ENCODE assay signal across 1 cellular context in the genomic region with DNA sequence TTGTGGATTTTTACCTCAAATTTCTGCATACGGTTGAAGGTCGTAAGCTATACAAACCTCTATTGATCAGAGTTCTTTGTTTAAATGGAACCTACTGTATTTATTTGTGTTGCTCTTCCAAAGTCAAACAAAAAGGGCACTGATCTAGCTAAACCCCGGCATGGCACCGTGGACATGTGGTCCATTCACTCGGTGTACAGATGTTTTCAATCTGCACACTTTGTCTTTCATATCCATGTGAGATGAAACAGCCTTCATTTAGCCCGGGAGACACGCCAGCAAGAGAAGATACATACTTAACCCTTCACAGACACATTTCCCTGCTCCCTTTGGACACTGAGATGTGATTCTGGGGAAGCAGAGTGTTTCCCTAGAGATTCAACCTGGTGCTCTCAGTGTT.
A peak's percentile ranks its signal among the peaks of the same experiment; 100 is the strongest.
TF ChIP-seq lines count a peak whose summit lies in the region.

No MANE protein-coding gene starts in this region.

TF ChIP-seq in HepG2, 621 proteins besides CTCF, POLR2A, EP300 and RAD21 (continued from another document and continues in another):
- TF ChIP-seq, protein P1, sequence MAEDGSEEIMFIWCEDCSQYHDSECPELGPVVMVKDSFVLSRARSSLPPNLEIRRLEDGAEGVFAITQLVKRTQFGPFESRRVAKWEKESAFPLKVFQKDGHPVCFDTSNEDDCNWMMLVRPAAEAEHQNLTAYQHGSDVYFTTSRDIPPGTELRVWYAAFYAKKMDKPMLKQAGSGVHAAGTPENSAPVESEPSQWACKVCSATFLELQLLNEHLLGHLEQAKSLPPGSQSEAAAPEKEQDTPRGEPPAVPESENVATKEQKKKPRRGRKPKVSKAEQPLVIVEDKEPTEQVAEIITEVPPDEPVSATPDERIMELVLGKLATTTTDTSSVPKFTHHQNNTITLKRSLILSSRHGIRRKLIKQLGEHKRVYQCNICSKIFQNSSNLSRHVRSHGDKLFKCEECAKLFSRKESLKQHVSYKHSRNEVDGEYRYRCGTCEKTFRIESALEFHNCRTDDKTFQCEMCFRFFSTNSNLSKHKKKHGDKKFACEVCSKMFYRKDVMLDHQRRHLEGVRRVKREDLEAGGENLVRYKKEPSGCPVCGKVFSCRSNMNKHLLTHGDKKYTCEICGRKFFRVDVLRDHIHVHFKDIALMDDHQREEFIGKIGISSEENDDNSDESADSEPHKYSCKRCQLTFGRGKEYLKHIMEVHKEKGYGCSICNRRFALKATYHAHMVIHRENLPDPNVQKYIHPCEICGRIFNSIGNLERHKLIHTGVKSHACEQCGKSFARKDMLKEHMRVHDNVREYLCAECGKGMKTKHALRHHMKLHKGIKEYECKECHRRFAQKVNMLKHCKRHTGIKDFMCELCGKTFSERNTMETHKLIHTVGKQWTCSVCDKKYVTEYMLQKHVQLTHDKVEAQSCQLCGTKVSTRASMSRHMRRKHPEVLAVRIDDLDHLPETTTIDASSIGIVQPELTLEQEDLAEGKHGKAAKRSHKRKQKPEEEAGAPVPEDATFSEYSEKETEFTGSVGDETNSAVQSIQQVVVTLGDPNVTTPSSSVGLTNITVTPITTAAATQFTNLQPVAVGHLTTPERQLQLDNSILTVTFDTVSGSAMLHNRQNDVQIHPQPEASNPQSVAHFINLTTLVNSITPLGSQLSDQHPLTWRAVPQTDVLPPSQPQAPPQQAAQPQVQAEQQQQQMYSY (CRISPR knock-in tag; IDR thresholded peaks at IDR 0.05) = peak; percentile 49; the same call in 1 of the 2 replicates
- TF ChIP-seq SCMH1 (CRISPR knock-in tag; IDR thresholded peaks at IDR 0.05; ENCODE audit: borderline replicate concordance) (no peak), ZBTB38 (CRISPR knock-in tag; IDR thresholded peaks at IDR 0.05) (no peak), ZNF264 (CRISPR knock-in tag; IDR thresholded peaks at IDR 0.05) (0 out of 2 replicates have a peak, but pooled peaks have one; percentile 26), ISX (CRISPR knock-in tag; conservative IDR thresholded peaks at IDR 0.05) (no peak), ZNF850 (CRISPR knock-in tag; conservative IDR thresholded peaks at IDR 0.05) (no peak), ZNF644 (CRISPR knock-in tag; IDR thresholded peaks at IDR 0.05; ENCODE audit: low read depth) (peak; percentile 39; the same call in 1 of the 2 replicates), SP2 (CRISPR knock-in tag; IDR thresholded peaks at IDR 0.05) (no peak), HOXA7 (CRISPR knock-in tag; IDR thresholded peaks at IDR 0.05) (no peak), ATM (IDR thresholded peaks at IDR 0.05; ENCODE audit: borderline replicate concordance) (no peak), ZNF337 (CRISPR knock-in tag; IDR thresholded peaks at IDR 0.05; ENCODE audit: borderline replicate concordance, low read depth) (no peak), ZNF263 (CRISPR knock-in tag; IDR thresholded peaks at IDR 0.05) (no peak), ZNF550 (CRISPR knock-in tag; IDR thresholded peaks at IDR 0.05; ENCODE audit: borderline replicate concordance) (no peak), HNRNPLL (IDR thresholded peaks at IDR 0.05; ENCODE audit: low read depth, low read length, poor library complexity, severe bottlenecking) (no peak), MYC (CRISPR knock-in tag; IDR thresholded peaks at IDR 0.05; ENCODE audit: borderline replicate concordance) (no peak), HHEX (CRISPR knock-in tag; IDR thresholded peaks at IDR 0.05) (no peak), ZNF652 (CRISPR knock-in tag; IDR thresholded peaks at IDR 0.05; ENCODE audit: borderline replicate concordance, low read depth) (peak; percentile 88), HNF4G (IDR thresholded peaks at IDR 0.05; ENCODE audit: borderline replicate concordance, low read depth, low read length) (no peak), HNF4G (CRISPR knock-in tag; IDR thresholded peaks at IDR 0.05; ENCODE audit: borderline replicate concordance, low read depth) (no peak), SOX6 (IDR thresholded peaks at IDR 0.05) (no peak), SOX6 (CRISPR knock-in tag; IDR thresholded peaks at IDR 0.05) (peak; percentile 61), SALL1 (CRISPR knock-in tag; IDR thresholded peaks at IDR 0.05) (peak; percentile 9; the same call in 1 of the 2 replicates), ZNF660 (CRISPR knock-in tag; IDR thresholded peaks at IDR 0.05; ENCODE audit: borderline replicate concordance, low read depth) (no peak), HCFC1 (IDR thresholded peaks at IDR 0.05; ENCODE audit: low read depth, low read length) (no peak), ZMYM4 (CRISPR knock-in tag; IDR thresholded peaks at IDR 0.05) (0 out of 2 replicates have a peak, but pooled peaks have one; percentile 18), EHMT2 (IDR thresholded peaks at IDR 0.05; ENCODE audit: borderline replicate concordance, low read depth, low read length) (no peak), SMARCE1 (IDR thresholded peaks at IDR 0.05; ENCODE audit: borderline replicate concordance) (no peak), ZNF317 (CRISPR knock-in tag; IDR thresholded peaks at IDR 0.05) (no peak), SPEN (CRISPR knock-in tag; IDR thresholded peaks at IDR 0.05; ENCODE audit: low read depth) (no peak), CHD4 (IDR thresholded peaks at IDR 0.05; ENCODE audit: borderline replicate concordance, low read length) (no peak), ZNF329 (CRISPR knock-in tag; IDR thresholded peaks at IDR 0.05; ENCODE audit: low read depth) (no peak), SRF (IDR thresholded peaks at IDR 0.05; ENCODE audit: low read depth, low read length) (no peak), BRD4 (CRISPR knock-in tag; IDR thresholded peaks at IDR 0.05) (no peak)
- TF ChIP-seq, protein P2, sequence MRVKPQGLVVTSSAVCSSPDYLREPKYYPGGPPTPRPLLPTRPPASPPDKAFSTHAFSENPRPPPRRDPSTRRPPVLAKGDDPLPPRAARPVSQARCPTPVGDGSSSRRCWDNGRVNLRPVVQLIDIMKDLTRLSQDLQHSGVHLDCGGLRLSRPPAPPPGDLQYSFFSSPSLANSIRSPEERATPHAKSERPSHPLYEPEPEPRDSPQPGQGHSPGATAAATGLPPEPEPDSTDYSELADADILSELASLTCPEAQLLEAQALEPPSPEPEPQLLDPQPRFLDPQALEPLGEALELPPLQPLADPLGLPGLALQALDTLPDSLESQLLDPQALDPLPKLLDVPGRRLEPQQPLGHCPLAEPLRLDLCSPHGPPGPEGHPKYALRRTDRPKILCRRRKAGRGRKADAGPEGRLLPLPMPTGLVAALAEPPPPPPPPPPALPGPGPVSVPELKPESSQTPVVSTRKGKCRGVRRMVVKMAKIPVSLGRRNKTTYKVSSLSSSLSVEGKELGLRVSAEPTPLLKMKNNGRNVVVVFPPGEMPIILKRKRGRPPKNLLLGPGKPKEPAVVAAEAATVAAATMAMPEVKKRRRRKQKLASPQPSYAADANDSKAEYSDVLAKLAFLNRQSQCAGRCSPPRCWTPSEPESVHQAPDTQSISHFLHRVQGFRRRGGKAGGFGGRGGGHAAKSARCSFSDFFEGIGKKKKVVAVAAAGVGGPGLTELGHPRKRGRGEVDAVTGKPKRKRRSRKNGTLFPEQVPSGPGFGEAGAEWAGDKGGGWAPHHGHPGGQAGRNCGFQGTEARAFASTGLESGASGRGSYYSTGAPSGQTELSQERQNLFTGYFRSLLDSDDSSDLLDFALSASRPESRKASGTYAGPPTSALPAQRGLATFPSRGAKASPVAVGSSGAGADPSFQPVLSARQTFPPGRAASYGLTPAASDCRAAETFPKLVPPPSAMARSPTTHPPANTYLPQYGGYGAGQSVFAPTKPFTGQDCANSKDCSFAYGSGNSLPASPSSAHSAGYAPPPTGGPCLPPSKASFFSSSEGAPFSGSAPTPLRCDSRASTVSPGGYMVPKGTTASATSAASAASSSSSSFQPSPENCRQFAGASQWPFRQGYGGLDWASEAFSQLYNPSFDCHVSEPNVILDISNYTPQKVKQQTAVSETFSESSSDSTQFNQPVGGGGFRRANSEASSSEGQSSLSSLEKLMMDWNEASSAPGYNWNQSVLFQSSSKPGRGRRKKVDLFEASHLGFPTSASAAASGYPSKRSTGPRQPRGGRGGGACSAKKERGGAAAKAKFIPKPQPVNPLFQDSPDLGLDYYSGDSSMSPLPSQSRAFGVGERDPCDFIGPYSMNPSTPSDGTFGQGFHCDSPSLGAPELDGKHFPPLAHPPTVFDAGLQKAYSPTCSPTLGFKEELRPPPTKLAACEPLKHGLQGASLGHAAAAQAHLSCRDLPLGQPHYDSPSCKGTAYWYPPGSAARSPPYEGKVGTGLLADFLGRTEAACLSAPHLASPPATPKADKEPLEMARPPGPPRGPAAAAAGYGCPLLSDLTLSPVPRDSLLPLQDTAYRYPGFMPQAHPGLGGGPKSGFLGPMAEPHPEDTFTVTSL (CRISPR knock-in tag; IDR thresholded peaks at IDR 0.05; ENCODE audit: borderline replicate concordance) = peak; percentile 54; the same call in 1 of the 2 replicates
- TF ChIP-seq, protein P3, sequence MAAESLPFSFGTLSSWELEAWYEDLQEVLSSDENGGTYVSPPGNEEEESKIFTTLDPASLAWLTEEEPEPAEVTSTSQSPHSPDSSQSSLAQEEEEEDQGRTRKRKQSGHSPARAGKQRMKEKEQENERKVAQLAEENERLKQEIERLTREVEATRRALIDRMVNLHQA (CRISPR knock-in tag; IDR thresholded peaks at IDR 0.05) = no peak
- TF ChIP-seq, protein P4, sequence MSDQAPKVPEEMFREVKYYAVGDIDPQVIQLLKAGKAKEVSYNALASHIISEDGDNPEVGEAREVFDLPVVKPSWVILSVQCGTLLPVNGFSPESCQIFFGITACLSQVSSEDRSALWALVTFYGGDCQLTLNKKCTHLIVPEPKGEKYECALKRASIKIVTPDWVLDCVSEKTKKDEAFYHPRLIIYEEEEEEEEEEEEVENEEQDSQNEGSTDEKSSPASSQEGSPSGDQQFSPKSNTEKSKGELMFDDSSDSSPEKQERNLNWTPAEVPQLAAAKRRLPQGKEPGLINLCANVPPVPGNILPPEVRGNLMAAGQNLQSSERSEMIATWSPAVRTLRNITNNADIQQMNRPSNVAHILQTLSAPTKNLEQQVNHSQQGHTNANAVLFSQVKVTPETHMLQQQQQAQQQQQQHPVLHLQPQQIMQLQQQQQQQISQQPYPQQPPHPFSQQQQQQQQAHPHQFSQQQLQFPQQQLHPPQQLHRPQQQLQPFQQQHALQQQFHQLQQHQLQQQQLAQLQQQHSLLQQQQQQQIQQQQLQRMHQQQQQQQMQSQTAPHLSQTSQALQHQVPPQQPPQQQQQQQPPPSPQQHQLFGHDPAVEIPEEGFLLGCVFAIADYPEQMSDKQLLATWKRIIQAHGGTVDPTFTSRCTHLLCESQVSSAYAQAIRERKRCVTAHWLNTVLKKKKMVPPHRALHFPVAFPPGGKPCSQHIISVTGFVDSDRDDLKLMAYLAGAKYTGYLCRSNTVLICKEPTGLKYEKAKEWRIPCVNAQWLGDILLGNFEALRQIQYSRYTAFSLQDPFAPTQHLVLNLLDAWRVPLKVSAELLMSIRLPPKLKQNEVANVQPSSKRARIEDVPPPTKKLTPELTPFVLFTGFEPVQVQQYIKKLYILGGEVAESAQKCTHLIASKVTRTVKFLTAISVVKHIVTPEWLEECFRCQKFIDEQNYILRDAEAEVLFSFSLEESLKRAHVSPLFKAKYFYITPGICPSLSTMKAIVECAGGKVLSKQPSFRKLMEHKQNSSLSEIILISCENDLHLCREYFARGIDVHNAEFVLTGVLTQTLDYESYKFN (CRISPR knock-in tag; conservative IDR thresholded peaks at IDR 0.05) = peak; percentile 37; the same call in 1 of the 2 replicates
- TF ChIP-seq, protein P5, sequence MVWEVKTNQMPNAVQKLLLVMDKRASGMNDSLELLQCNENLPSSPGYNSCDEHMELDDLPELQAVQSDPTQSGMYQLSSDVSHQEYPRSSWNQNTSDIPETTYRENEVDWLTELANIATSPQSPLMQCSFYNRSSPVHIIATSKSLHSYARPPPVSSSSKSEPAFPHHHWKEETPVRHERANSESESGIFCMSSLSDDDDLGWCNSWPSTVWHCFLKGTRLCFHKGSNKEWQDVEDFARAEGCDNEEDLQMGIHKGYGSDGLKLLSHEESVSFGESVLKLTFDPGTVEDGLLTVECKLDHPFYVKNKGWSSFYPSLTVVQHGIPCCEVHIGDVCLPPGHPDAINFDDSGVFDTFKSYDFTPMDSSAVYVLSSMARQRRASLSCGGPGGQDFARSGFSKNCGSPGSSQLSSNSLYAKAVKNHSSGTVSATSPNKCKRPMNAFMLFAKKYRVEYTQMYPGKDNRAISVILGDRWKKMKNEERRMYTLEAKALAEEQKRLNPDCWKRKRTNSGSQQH (CRISPR knock-in tag; IDR thresholded peaks at IDR 0.05; ENCODE audit: low read depth) = no peak
- TF ChIP-seq, protein P6, sequence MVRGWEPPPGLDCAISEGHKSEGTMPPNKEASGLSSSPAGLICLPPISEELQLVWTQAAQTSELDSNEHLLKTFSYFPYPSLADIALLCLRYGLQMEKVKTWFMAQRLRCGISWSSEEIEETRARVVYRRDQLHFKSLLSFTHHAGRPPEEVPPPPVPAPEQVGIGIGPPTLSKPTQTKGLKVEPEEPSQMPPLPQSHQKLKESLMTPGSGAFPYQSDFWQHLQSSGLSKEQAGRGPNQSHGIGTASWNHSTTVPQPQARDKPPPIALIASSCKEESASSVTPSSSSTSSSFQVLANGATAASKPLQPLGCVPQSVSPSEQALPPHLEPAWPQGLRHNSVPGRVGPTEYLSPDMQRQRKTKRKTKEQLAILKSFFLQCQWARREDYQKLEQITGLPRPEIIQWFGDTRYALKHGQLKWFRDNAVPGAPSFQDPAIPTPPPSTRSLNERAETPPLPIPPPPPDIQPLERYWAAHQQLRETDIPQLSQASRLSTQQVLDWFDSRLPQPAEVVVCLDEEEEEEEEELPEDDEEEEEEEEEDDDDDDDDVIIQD (CRISPR knock-in tag; IDR thresholded peaks at IDR 0.05; ENCODE audit: low read depth) = no peak
- TF ChIP-seq, protein P7, sequence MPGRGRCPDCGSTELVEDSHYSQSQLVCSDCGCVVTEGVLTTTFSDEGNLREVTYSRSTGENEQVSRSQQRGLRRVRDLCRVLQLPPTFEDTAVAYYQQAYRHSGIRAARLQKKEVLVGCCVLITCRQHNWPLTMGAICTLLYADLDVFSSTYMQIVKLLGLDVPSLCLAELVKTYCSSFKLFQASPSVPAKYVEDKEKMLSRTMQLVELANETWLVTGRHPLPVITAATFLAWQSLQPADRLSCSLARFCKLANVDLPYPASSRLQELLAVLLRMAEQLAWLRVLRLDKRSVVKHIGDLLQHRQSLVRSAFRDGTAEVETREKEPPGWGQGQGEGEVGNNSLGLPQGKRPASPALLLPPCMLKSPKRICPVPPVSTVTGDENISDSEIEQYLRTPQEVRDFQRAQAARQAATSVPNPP (CRISPR knock-in tag; IDR thresholded peaks at IDR 0.05) = no peak
- TF ChIP-seq, protein P8, sequence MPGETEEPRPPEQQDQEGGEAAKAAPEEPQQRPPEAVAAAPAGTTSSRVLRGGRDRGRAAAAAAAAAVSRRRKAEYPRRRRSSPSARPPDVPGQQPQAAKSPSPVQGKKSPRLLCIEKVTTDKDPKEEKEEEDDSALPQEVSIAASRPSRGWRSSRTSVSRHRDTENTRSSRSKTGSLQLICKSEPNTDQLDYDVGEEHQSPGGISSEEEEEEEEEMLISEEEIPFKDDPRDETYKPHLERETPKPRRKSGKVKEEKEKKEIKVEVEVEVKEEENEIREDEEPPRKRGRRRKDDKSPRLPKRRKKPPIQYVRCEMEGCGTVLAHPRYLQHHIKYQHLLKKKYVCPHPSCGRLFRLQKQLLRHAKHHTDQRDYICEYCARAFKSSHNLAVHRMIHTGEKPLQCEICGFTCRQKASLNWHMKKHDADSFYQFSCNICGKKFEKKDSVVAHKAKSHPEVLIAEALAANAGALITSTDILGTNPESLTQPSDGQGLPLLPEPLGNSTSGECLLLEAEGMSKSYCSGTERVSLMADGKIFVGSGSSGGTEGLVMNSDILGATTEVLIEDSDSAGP (CRISPR knock-in tag; IDR thresholded peaks at IDR 0.05; ENCODE audit: borderline replicate concordance) = no peak
- TF ChIP-seq, protein P9, sequence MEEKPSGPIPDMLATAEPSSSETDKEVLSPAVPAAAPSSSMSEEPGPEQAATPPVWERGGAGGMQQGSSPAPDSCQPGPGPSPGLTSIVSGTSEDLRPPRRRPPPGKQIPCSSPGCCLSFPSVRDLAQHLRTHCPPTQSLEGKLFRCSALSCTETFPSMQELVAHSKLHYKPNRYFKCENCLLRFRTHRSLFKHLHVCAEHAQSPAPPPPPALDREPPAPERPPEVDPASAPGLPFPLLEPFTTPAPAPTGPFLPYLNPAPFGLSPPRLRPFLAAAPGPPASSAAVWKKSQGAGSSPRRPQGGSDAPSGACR (CRISPR knock-in tag; IDR thresholded peaks at IDR 0.05) = 0 out of 2 replicates have a peak, but pooled peaks have one; percentile 28
